Comparison of ENCODE assay signal across 8 cellular contexts in genomic region chr16:58129097-58129936, GRCh38. TPM values are rescaled to one million over a fixed set of nuclear protein-coding genes. Genes with fewer than 3 reads are reported as not detected.
A peak's percentile ranks its signal among the peaks of the same experiment; 100 is the strongest.
DNase-seq lines count a peak whose midpoint lies in the region; ATAC-seq and TF ChIP-seq lines count a peak whose summit lies in the region.

CFAP20 (minus strand) TSS chr16:58129381; CDS start chr16:58129115, 266 bp downstream.

- DNase-seq in DMS53 treated with DMSO at 0.1 percent for 48 hours (lab: John Stamatoyannopoulos, UW; ENCODE audit: unreplicated experiment) (peak; percentile 97), Peyer's patch (peak; percentile 98 to 99 (median 98))
- DNase-seq in activated T-cell treated with anti-CD3 and anti-CD28 coated beads, Interleukin-2, amount 50 U/mL, for 48 hours, result peak; percentile 96 to 98
- peak; percentile 91 to 92 for DNase-seq in stimulated activated CD8-positive, alpha-beta memory T cell treated with anti-CD3 and anti-CD28 coated beads, Interleukin-7, amount 100 ng/mL, for 1 hour (ENCODE audit: low read depth in 2 of 2)

- no peak within 1 kb of the TSS for H3K4me3 ChIP-seq in KMS-11 (IDR thresholded peaks at IDR 0.05; ENCODE audit: insufficient read depth, low read depth, low read length)
- H3K4me3 ChIP-seq in Peyer's patch, result peak within 1 kb of the TSS; percentile 71 to 94 (median 76)
- peak within 1 kb of the TSS; percentile 65 to 86 for H3K4me3 ChIP-seq in esophagus (ENCODE audit: low read depth in 1 of 2, low read length in 2 of 2)
- H3K4me3 ChIP-seq in mucosa of stomach (ENCODE audit: low read length), result peak within 1 kb of the TSS; percentile 95

- peaks cover 45% of the 10 kb centered on the region for H3K79me2 ChIP-seq in KMS-11 (ENCODE audit: insufficient read depth, low read depth)

- TF ChIP-seq POLR2A in Peyer's patch (IDR thresholded peaks at IDR 0.05), result peak; percentile 86 to 96

- H2AFZ ChIP-seq in KMS-11 (ENCODE audit: low read depth), result peak within 1 kb of the TSS; percentile 65; the same call in 1 of the 2 replicates

- TF ChIP-seq CTCF in KMS-11 (conservative IDR thresholded peaks at IDR 0.05; ENCODE audit: low read depth, low read length), result no peak
- TF ChIP-seq CTCF in Peyer's patch (IDR thresholded peaks at IDR 0.05), result no peak

- H3K36me3 ChIP-seq in KMS-11 (ENCODE audit: insufficient read depth) (no peaks in the 10 kb centered on the region), Peyer's patch (no peaks in the 10 kb centered on the region), esophagus (ENCODE audit: control insufficient read depth in 2 of 2, insufficient read depth in 2 of 2, low read length in 1 of 2) (no peaks in the 10 kb centered on the region), mucosa of stomach (ENCODE audit: control insufficient read depth, insufficient read depth, low read length) (no peaks in the 10 kb centered on the region)

- H3K9me3 ChIP-seq in Peyer's patch (no peaks in the 10 kb centered on the region), esophagus (ENCODE audit: control insufficient read depth in 2 of 2, insufficient read depth in 1 of 2, low read depth in 1 of 2, low read length in 1 of 2) (no peaks in the 10 kb centered on the region), mucosa of stomach (ENCODE audit: control insufficient read depth, low read length) (no peaks in the 10 kb centered on the region)

- ATAC-seq in GM21737 (IDR thresholded peaks at IDR 0.05; ENCODE audit: unreplicated experiment), result peak; percentile 82

- peak within 1 kb of the TSS; percentile 74 for H3K4me2 ChIP-seq in KMS-11

- peaks cover 23% of the 10 kb centered on the region for H3K4me1 ChIP-seq in KMS-11 (ENCODE audit: low read depth, poor library complexity, severe bottlenecking)
- peaks cover 0 to 42% (median 4%) of the 10 kb centered on the region in 4 donors for H3K4me1 ChIP-seq in Peyer's patch
- H3K4me1 ChIP-seq in esophagus (ENCODE audit: control insufficient read depth in 2 of 2, insufficient read depth in 2 of 2, low read length in 1 of 2), result peaks cover 0 to 3% of the 10 kb centered on the region in 2 donors
- peaks cover 17% of the 10 kb centered on the region for H3K4me1 ChIP-seq in mucosa of stomach (ENCODE audit: control insufficient read depth, insufficient read depth, low read length)

- H4K20me1 ChIP-seq in KMS-11 (ENCODE audit: insufficient read depth), result no peaks in the 10 kb centered on the region

- no peaks in the 10 kb centered on the region for H3K27me3 ChIP-seq in KMS-11 (ENCODE audit: insufficient read depth, low read depth)
- H3K27me3 ChIP-seq in Peyer's patch, result no peaks in the 10 kb centered on the region
- H3K27me3 ChIP-seq in esophagus (ENCODE audit: control insufficient read depth in 1 of 2, insufficient read depth in 2 of 2, low read length in 2 of 2), result no peaks in the 10 kb centered on the region
- no peaks in the 10 kb centered on the region for H3K27me3 ChIP-seq in mucosa of stomach (ENCODE audit: control insufficient read depth, insufficient read depth, low read length)

- H3K27ac ChIP-seq in KMS-11 (peak within 1 kb of the TSS; percentile 90), Peyer's patch (peak within 1 kb of the TSS; percentile 75 to 92 (median 88)), esophagus (ENCODE audit: low read depth in 2 of 2, low read length in 1 of 2) (peak within 1 kb of the TSS; percentile 88 to 90)

- H3K9ac ChIP-seq in KMS-11 (peak within 1 kb of the TSS; percentile 87), mucosa of stomach (ENCODE audit: low read length) (peak within 1 kb of the TSS; percentile 86)

- 2% methylated on average over 70 of the region's 70 CpGs for WGBS in esophagus, 2 donors

RNA-seq across cellular contexts. Expression of gene CFAP20, which starts in this region (rescaled TPM):
- 10 to 100 TPM in 3 of 4 donors, 1 to 10 TPM in 1; 5.8 to 47.7 (median 31.1) TPM for total RNA-seq in Peyer's patch
- polyA plus RNA-seq in esophagus, result 10 to 100 TPM in 1 of 2 donors, 1 to 10 TPM in 1; 7.0 to 22.5 TPM
